1 cellular context compared by ENCODE assay signal in the genomic region with DNA sequence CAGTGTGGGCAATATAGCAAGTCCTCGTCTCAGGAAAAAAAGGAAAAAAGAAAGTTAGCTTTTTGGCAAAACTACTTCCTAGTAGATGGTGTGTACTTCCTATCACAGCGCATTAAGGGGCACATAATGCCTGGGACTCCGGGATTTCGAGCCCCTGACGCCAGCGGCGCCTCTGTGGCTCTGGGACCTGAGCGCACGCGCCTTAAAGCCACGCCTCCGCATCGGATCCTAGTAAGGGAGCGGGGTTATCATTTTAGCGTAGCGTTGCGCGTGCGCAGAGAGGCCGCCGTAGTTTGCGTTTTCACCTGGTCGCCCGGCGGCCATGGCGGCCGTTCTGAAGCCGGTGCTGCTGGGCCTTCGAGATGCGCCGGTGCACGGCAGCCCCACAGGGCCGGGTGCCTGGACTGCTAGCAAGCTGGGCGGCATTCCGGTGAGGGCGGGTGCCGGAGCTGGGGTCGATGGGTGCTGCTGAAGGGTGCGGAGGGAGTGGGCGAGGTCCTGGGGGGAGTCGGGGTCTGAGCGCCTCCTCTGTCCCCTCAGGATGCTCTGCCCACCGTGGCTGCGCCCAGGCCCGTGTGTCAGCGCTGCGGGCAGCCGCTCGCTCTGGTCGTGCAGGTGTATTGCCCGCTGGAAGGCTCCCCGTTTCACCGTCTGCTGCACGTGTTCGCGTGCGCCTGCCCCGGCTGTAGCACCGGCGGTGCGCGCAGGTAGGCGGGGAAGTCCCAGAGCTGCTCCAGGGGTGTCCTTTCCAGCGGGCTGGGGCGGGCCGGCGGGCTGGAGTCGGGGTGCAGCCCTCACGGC.
A peak's percentile ranks its signal among the peaks of the same experiment; 100 is the strongest.
TF ChIP-seq lines count a peak whose summit lies in the region.

A gene with protein sequence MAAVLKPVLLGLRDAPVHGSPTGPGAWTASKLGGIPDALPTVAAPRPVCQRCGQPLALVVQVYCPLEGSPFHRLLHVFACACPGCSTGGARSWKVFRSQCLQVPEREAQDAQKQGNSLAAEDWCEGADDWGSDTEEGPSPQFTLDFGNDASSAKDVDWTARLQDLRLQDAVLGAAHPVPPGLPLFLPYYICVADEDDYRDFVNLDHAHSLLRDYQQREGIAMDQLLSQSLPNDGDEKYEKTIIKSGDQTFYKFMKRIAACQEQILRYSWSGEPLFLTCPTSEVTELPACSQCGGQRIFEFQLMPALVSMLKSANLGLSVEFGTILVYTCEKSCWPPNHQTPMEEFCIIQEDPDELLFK (plus strand): TSS at position 291 of the 801 bp plus-strand sequence. CDS start 32 bp downstream, at position 323.

TF ChIP-seq in GM12878, 131 proteins besides CTCF, POLR2A, EP300 and RAD21 (continued from another document and continues in another):
- TF ChIP-seq, protein P1, sequence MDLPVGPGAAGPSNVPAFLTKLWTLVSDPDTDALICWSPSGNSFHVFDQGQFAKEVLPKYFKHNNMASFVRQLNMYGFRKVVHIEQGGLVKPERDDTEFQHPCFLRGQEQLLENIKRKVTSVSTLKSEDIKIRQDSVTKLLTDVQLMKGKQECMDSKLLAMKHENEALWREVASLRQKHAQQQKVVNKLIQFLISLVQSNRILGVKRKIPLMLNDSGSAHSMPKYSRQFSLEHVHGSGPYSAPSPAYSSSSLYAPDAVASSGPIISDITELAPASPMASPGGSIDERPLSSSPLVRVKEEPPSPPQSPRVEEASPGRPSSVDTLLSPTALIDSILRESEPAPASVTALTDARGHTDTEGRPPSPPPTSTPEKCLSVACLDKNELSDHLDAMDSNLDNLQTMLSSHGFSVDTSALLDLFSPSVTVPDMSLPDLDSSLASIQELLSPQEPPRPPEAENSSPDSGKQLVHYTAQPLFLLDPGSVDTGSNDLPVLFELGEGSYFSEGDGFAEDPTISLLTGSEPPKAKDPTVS (IDR thresholded peaks at IDR 0.05; ENCODE audit: low read depth, low read length) = no peak
- TF ChIP-seq, protein P2, sequence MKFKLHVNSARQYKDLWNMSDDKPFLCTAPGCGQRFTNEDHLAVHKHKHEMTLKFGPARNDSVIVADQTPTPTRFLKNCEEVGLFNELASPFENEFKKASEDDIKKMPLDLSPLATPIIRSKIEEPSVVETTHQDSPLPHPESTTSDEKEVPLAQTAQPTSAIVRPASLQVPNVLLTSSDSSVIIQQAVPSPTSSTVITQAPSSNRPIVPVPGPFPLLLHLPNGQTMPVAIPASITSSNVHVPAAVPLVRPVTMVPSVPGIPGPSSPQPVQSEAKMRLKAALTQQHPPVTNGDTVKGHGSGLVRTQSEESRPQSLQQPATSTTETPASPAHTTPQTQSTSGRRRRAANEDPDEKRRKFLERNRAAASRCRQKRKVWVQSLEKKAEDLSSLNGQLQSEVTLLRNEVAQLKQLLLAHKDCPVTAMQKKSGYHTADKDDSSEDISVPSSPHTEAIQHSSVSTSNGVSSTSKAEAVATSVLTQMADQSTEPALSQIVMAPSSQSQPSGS (IDR thresholded peaks at IDR 0.05; ENCODE audit: low read length) = no peak
- TF ChIP-seq, protein P3, sequence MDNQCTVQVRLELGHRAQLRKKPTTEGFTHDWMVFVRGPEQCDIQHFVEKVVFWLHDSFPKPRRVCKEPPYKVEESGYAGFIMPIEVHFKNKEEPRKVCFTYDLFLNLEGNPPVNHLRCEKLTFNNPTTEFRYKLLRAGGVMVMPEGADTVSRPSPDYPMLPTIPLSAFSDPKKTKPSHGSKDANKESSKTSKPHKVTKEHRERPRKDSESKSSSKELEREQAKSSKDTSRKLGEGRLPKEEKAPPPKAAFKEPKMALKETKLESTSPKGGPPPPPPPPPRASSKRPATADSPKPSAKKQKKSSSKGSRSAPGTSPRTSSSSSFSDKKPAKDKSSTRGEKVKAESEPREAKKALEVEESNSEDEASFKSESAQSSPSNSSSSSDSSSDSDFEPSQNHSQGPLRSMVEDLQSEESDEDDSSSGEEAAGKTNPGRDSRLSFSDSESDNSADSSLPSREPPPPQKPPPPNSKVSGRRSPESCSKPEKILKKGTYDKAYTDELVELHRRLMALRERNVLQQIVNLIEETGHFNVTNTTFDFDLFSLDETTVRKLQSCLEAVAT (IDR thresholded peaks at IDR 0.05) = no peak
- TF ChIP-seq BCL11A (IDR thresholded peaks at IDR 0.05; ENCODE audit: low read depth, low read length) (no peak), POLR2AphosphoS5 (IDR thresholded peaks at IDR 0.05; ENCODE audit: low read length) (peak; percentile 85), TCF12 (IDR thresholded peaks at IDR 0.05; ENCODE audit: low read depth, low read length) (no peak), JUND (IDR thresholded peaks at IDR 0.05; ENCODE audit: low read depth, low read length) (no peak), PKNOX1 (IDR thresholded peaks at IDR 0.05) (no peak), MEF2B (IDR thresholded peaks at IDR 0.05; ENCODE audit: partially characterized antibody, poor library complexity, severe bottlenecking) (no peak), MTA3 (IDR thresholded peaks at IDR 0.05; ENCODE audit: borderline replicate concordance, low read length) (no peak), MYC (IDR thresholded peaks at IDR 0.05; ENCODE audit: insufficient read depth, insufficient read length, insufficient replicate concordance, low read length, severe bottlenecking) (peak; percentile 89), PAX5 (IDR thresholded peaks at IDR 0.05; ENCODE audit: borderline replicate concordance, low read depth, low read length) (no peak; the same call in 1 of the 2 replicates), SIX5 (IDR thresholded peaks at IDR 0.05; ENCODE audit: low read depth, low read length, severe bottlenecking) (peak; percentile 10), IRF4 (IDR thresholded peaks at IDR 0.05; ENCODE audit: low read depth, low read length) (no peak), ZSCAN29 (IDR thresholded peaks at IDR 0.05) (no peak), ZBTB40 (IDR thresholded peaks at IDR 0.05; ENCODE audit: borderline replicate concordance) (no peak; the same call in 1 of the 2 replicates), NR2C1 (IDR thresholded peaks at IDR 0.05) (no peak), ETV6 (conservative IDR thresholded peaks at IDR 0.05 in 1 of 2, IDR thresholded peaks at IDR 0.05 in 1 of 2; ENCODE audit: borderline replicate concordance in 1 of 2, low read depth in 1 of 2) (no peak), TARDBP (IDR thresholded peaks at IDR 0.05; ENCODE audit: borderline replicate concordance) (no peak), MEF2A (IDR thresholded peaks at IDR 0.05; ENCODE audit: insufficient read depth, low read depth, low read length) (no peak), TBL1XR1 (IDR thresholded peaks at IDR 0.05; ENCODE audit: low read depth, low read length) (no peak; the same call in 1 of the 2 replicates), ZNF274 (IDR thresholded peaks at IDR 0.05; ENCODE audit: insufficient read depth, insufficient read length) (no peak), GABPA (IDR thresholded peaks at IDR 0.05; ENCODE audit: low read depth) (no peak), KLF5 (IDR thresholded peaks at IDR 0.05; ENCODE audit: partially characterized antibody) (no peak)
- TF ChIP-seq, protein P4, sequence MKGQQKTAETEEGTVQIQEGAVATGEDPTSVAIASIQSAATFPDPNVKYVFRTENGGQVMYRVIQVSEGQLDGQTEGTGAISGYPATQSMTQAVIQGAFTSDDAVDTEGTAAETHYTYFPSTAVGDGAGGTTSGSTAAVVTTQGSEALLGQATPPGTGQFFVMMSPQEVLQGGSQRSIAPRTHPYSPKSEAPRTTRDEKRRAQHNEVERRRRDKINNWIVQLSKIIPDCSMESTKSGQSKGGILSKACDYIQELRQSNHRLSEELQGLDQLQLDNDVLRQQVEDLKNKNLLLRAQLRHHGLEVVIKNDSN (IDR thresholded peaks at IDR 0.05; ENCODE audit: borderline replicate concordance, extremely low read length, insufficient read depth, low read depth, low read length) = no peak
- TF ChIP-seq, protein P5, sequence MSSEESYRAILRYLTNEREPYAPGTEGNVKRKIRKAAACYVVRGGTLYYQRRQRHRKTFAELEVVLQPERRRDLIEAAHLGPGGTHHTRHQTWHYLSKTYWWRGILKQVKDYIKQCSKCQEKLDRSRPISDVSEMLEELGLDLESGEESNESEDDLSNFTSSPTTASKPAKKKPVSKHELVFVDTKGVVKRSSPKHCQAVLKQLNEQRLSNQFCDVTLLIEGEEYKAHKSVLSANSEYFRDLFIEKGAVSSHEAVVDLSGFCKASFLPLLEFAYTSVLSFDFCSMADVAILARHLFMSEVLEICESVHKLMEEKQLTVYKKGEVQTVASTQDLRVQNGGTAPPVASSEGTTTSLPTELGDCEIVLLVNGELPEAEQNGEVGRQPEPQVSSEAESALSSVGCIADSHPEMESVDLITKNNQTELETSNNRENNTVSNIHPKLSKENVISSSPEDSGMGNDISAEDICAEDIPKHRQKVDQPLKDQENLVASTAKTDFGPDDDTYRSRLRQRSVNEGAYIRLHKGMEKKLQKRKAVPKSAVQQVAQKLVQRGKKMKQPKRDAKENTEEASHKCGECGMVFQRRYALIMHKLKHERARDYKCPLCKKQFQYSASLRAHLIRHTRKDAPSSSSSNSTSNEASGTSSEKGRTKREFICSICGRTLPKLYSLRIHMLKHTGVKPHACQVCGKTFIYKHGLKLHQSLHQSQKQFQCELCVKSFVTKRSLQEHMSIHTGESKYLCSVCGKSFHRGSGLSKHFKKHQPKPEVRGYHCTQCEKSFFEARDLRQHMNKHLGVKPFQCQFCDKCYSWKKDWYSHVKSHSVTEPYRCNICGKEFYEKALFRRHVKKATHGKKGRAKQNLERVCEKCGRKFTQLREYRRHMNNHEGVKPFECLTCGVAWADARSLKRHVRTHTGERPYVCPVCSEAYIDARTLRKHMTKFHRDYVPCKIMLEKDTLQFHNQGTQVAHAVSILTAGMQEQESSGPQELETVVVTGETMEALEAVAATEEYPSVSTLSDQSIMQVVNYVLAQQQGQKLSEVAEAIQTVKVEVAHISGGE (CRISPR knock-in tag; IDR thresholded peaks at IDR 0.05) = no peak
- TF ChIP-seq, protein P6, sequence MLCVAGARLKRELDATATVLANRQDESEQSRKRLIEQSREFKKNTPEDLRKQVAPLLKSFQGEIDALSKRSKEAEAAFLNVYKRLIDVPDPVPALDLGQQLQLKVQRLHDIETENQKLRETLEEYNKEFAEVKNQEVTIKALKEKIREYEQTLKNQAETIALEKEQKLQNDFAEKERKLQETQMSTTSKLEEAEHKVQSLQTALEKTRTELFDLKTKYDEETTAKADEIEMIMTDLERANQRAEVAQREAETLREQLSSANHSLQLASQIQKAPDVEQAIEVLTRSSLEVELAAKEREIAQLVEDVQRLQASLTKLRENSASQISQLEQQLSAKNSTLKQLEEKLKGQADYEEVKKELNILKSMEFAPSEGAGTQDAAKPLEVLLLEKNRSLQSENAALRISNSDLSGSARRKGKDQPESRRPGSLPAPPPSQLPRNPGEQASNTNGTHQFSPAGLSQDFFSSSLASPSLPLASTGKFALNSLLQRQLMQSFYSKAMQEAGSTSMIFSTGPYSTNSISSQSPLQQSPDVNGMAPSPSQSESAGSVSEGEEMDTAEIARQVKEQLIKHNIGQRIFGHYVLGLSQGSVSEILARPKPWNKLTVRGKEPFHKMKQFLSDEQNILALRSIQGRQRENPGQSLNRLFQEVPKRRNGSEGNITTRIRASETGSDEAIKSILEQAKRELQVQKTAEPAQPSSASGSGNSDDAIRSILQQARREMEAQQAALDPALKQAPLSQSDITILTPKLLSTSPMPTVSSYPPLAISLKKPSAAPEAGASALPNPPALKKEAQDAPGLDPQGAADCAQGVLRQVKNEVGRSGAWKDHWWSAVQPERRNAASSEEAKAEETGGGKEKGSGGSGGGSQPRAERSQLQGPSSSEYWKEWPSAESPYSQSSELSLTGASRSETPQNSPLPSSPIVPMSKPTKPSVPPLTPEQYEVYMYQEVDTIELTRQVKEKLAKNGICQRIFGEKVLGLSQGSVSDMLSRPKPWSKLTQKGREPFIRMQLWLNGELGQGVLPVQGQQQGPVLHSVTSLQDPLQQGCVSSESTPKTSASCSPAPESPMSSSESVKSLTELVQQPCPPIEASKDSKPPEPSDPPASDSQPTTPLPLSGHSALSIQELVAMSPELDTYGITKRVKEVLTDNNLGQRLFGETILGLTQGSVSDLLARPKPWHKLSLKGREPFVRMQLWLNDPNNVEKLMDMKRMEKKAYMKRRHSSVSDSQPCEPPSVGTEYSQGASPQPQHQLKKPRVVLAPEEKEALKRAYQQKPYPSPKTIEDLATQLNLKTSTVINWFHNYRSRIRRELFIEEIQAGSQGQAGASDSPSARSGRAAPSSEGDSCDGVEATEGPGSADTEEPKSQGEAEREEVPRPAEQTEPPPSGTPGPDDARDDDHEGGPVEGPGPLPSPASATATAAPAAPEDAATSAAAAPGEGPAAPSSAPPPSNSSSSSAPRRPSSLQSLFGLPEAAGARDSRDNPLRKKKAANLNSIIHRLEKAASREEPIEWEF (IDR thresholded peaks at IDR 0.05; ENCODE audit: insufficient replicate concordance, low read depth, low read length) = no peak
